2 cellular contexts compared by ENCODE assay signal in the genomic region with DNA sequence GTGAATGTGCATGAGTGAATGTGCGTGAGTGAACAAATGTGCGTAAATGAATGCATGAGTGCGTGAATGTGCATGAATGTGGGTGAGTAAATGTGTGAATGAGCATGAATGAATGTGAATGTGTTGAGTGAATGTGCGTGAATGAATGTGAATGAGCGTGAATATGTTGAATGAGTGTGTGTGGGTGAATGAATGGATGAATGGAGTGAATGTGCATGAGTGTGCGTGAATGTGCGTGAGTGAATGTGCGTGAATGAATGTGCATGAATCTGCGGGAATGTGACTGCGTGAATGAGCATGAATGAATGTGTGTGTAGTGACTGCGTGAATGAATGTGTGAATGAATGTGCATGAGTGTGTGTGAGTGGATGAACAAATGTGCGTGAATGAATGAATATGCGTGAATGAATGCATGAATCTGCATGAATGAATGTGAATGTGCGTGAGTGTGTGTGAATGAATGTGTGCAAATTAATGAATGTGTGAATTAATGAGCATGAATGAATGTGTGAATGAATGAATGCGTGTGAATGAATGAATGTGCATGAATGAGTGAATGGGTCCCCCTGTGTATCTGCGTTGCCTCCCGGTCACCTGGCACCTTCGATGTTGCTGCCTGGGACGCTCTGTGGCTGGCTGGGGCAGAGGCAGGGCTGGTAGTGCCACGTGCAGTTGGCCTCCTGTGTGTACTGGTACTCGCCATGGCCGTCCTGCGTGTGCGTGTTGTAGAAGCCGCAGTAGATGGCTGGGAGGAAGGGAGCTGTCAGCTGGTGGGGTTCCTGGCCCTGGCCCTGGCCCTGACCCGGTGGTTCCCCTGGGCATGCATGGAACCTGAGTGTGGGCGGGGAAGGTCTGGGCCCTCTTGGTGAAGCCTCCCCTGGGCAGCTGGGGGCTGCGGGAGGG.
TF ChIP-seq lines count a peak whose summit lies in the region.

No MANE protein-coding gene starts in this region.

TF ChIP-seq in HEK293, 187 proteins besides CTCF, POLR2A, EP300 and RAD21 (continues in another document):
- TF ChIP-seq ZNF221 (tag by site-specific recombination; IDR thresholded peaks at IDR 0.05; ENCODE audit: borderline replicate concordance) (no peak), ZSCAN23 (tag by site-specific recombination; IDR thresholded peaks at IDR 0.05) (no peak), ZNF433 (tag by site-specific recombination; IDR thresholded peaks at IDR 0.05; ENCODE audit: low read depth) (no peak), PRDM1 (tag by site-specific recombination; IDR thresholded peaks at IDR 0.05) (0 out of 2 replicates have a peak, but pooled peaks have one; percentile 26), MZF1 (tag by site-specific recombination; IDR thresholded peaks at IDR 0.05; ENCODE audit: borderline replicate concordance) (no peak), MYNN (tag by site-specific recombination; IDR thresholded peaks at IDR 0.05; ENCODE audit: borderline replicate concordance) (no peak), ZNF48 (tag by site-specific recombination; IDR thresholded peaks at IDR 0.05) (no peak), ZNF214 (tag by site-specific recombination; IDR thresholded peaks at IDR 0.05; ENCODE audit: borderline replicate concordance) (no peak), ZNF24 (tag by site-specific recombination; IDR thresholded peaks at IDR 0.05) (peak; percentile 60; the same call in 1 of the 2 replicates), ZNF341 (tag by site-specific recombination; IDR thresholded peaks at IDR 0.05; ENCODE audit: low read depth) (no peak), ZNF138 (tag by site-specific recombination; IDR thresholded peaks at IDR 0.05; ENCODE audit: borderline replicate concordance) (no peak), ZFP37 (tag by site-specific recombination; IDR thresholded peaks at IDR 0.05) (no peak)
- TF ChIP-seq, protein P1, sequence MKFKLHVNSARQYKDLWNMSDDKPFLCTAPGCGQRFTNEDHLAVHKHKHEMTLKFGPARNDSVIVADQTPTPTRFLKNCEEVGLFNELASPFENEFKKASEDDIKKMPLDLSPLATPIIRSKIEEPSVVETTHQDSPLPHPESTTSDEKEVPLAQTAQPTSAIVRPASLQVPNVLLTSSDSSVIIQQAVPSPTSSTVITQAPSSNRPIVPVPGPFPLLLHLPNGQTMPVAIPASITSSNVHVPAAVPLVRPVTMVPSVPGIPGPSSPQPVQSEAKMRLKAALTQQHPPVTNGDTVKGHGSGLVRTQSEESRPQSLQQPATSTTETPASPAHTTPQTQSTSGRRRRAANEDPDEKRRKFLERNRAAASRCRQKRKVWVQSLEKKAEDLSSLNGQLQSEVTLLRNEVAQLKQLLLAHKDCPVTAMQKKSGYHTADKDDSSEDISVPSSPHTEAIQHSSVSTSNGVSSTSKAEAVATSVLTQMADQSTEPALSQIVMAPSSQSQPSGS (tag by site-specific recombination; IDR thresholded peaks at IDR 0.05; ENCODE audit: low read depth): no peak
- TF ChIP-seq, protein P2, sequence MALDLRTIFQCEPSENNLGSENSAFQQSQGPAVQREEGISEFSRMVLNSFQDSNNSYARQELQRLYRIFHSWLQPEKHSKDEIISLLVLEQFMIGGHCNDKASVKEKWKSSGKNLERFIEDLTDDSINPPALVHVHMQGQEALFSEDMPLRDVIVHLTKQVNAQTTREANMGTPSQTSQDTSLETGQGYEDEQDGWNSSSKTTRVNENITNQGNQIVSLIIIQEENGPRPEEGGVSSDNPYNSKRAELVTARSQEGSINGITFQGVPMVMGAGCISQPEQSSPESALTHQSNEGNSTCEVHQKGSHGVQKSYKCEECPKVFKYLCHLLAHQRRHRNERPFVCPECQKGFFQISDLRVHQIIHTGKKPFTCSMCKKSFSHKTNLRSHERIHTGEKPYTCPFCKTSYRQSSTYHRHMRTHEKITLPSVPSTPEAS (tag by site-specific recombination; IDR thresholded peaks at IDR 0.05): peak; percentile 39; the same call in 1 of the 2 replicates
- TF ChIP-seq, protein P3, sequence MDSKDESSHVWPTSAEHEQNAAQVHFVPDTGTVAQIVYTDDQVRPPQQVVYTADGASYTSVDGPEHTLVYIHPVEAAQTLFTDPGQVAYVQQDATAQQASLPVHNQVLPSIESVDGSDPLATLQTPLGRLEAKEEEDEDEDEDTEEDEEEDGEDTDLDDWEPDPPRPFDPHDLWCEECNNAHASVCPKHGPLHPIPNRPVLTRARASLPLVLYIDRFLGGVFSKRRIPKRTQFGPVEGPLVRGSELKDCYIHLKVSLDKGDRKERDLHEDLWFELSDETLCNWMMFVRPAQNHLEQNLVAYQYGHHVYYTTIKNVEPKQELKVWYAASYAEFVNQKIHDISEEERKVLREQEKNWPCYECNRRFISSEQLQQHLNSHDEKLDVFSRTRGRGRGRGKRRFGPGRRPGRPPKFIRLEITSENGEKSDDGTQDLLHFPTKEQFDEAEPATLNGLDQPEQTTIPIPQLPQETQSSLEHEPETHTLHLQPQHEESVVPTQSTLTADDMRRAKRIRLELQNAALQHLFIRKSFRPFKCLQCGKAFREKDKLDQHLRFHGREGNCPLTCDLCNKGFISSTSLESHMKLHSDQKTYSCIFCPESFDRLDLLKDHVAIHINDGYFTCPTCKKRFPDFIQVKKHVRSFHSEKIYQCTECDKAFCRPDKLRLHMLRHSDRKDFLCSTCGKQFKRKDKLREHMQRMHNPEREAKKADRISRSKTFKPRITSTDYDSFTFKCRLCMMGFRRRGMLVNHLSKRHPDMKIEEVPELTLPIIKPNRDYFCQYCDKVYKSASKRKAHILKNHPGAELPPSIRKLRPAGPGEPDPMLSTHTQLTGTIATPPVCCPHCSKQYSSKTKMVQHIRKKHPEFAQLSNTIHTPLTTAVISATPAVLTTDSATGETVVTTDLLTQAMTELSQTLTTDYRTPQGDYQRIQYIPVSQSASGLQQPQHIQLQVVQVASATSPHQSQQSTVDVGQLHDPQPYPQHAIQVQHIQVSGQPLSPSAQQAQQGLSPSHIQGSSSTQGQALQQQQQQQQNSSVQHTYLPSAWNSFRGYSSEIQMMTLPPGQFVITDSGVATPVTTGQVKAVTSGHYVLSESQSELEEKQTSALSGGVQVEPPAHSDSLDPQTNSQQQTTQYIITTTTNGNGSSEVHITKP (tag by site-specific recombination; IDR thresholded peaks at IDR 0.05): no peak
- TF ChIP-seq, protein P4, sequence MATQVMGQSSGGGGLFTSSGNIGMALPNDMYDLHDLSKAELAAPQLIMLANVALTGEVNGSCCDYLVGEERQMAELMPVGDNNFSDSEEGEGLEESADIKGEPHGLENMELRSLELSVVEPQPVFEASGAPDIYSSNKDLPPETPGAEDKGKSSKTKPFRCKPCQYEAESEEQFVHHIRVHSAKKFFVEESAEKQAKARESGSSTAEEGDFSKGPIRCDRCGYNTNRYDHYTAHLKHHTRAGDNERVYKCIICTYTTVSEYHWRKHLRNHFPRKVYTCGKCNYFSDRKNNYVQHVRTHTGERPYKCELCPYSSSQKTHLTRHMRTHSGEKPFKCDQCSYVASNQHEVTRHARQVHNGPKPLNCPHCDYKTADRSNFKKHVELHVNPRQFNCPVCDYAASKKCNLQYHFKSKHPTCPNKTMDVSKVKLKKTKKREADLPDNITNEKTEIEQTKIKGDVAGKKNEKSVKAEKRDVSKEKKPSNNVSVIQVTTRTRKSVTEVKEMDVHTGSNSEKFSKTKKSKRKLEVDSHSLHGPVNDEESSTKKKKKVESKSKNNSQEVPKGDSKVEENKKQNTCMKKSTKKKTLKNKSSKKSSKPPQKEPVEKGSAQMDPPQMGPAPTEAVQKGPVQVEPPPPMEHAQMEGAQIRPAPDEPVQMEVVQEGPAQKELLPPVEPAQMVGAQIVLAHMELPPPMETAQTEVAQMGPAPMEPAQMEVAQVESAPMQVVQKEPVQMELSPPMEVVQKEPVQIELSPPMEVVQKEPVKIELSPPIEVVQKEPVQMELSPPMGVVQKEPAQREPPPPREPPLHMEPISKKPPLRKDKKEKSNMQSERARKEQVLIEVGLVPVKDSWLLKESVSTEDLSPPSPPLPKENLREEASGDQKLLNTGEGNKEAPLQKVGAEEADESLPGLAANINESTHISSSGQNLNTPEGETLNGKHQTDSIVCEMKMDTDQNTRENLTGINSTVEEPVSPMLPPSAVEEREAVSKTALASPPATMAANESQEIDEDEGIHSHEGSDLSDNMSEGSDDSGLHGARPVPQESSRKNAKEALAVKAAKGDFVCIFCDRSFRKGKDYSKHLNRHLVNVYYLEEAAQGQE (tag by site-specific recombination; IDR thresholded peaks at IDR 0.05): no peak

TF ChIP-seq in H1, 55 proteins besides CTCF, POLR2A, EP300 and RAD21:
- TF ChIP-seq SIX5 (IDR thresholded peaks at IDR 0.05; ENCODE audit: low read depth, low read length) (no peak), TAF1 (IDR thresholded peaks at IDR 0.05; ENCODE audit: low read depth, low read length) (no peak), TBP (IDR thresholded peaks at IDR 0.05; ENCODE audit: low read depth, low read length) (no peak), RNF2 (IDR thresholded peaks at IDR 0.05; ENCODE audit: borderline replicate concordance, low read depth, low read length, missing control alignments, poor library complexity, severe bottlenecking) (no peak), CHD1 (IDR thresholded peaks at IDR 0.05; ENCODE audit: low read depth, low read length) (no peak)
- TF ChIP-seq, protein P5, sequence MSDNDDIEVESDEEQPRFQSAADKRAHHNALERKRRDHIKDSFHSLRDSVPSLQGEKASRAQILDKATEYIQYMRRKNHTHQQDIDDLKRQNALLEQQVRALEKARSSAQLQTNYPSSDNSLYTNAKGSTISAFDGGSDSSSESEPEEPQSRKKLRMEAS (IDR thresholded peaks at IDR 0.05): no peak
